12 cellular contexts compared by ENCODE assay signal in genomic region chr9:79674052-79674777, GRCh38.
DNase-seq lines count a peak whose midpoint lies in the region; ATAC-seq and TF ChIP-seq lines count a peak whose summit lies in the region.
"Had no signal": no experiment of that assay in that cellular context is flagged by ENCODE, and none has a peak within 500 bp of the region (broad histone marks: within the 10 kb centered on the region; RNA-seq: fewer than 3 reads in every experiment).

No MANE protein-coding gene starts in this region.

- H3K4me1 ChIP-seq in spleen: peaks cover 0 to 35% (median 11%) of the 10 kb centered on the region in 6 donors

- H3K27ac Mint-ChIP-seq in HFFc6: peak overlapping the region; percentile 16
- peak overlapping the region; percentile 21 for H3K27ac Mint-ChIP-seq in neural crest cell (ENCODE audit: unreplicated experiment)
- H3K27ac Mint-ChIP-seq: activated naive CD4-positive, alpha-beta T cell treated with anti-CD3 and anti-CD28 coated beads for 36 hours had no signal

- H3K36me3 Mint-ChIP-seq in HFFc6 (ENCODE audit: low read depth): peaks cover 77% of the 10 kb centered on the region
- peaks cover 19% of the 10 kb centered on the region for H3K36me3 Mint-ChIP-seq in neural crest cell (ENCODE audit: low read depth)

- TF ChIP-seq POLR2A in spleen (IDR thresholded peaks at IDR 0.05): no peak

- ATAC-seq in GM19043 (IDR thresholded peaks at IDR 0.05; ENCODE audit: low read depth, unreplicated experiment): peak; percentile 45
- ATAC-seq in HG03439 (IDR thresholded peaks at IDR 0.05; ENCODE audit: unreplicated experiment): peak; percentile 37

- peaks cover 25% of the 10 kb centered on the region for H3K27me3 Mint-ChIP-seq in HFFc6 (ENCODE audit: insufficient read depth)
- H3K27me3 Mint-ChIP-seq in neural crest cell (ENCODE audit: low read depth): no peaks in the 10 kb centered on the region

- H3K4me1 Mint-ChIP-seq in HFFc6 (ENCODE audit: low read depth): peaks cover 63% of the 10 kb centered on the region
- H3K4me1 Mint-ChIP-seq in neural crest cell: peaks cover 38% of the 10 kb centered on the region

- H3K36me3 ChIP-seq in WERI-Rb-1 (no peaks in the 10 kb centered on the region), spleen (peaks cover 0 to 26% (median 0%) of the 10 kb centered on the region in 6 donors)

- no peaks in the 10 kb centered on the region for H3K27me3 ChIP-seq in WERI-Rb-1 (ENCODE audit: insufficient read depth, low read depth, severe bottlenecking)
- H3K27me3 ChIP-seq in spleen (replicated peaks in 1 of 7): no peaks in the 10 kb centered on the region

- 82 to 91% (median 85%) methylated on average over 7 of the region's 7 CpGs for WGBS in spleen, 5 donors

- H3K9me3 Mint-ChIP-seq in HFFc6 (no peaks in the 10 kb centered on the region), neural crest cell (no peaks in the 10 kb centered on the region)

- no peak overlapping the region for H3K27ac ChIP-seq in WERI-Rb-1
- peak overlapping the region in 1 of 8 donors; percentile 4 for H3K27ac ChIP-seq in spleen

- TF ChIP-seq CTCF in HFFc6 (IDR thresholded peaks at IDR 0.05) (no peak), neural crest cell (conservative IDR thresholded peaks at IDR 0.05) (no peak), WERI-Rb-1 (IDR thresholded peaks at IDR 0.05; ENCODE audit: low read depth, low read length) (no peak), spleen (IDR thresholded peaks at IDR 0.05 in 8 of 11, conservative IDR thresholded peaks at IDR 0.05 in 3 of 11) (no peak)

- DNase-seq in HFFc6 (no peak), neural crest cell (ENCODE audit: low read depth, low spot score) (no peak), WERI-Rb-1 (no peak), anterior cingulate cortex (lab: John Stamatoyannopoulos, UW) (no peak), spleen (no peak), AG08396 (ENCODE audit: low spot score) (no peak)
- DNase-seq: activated naive CD4-positive, alpha-beta T cell treated with anti-CD3 and anti-CD28 coated beads for 36 hours; NCI-H1105; NK-92 treated with Interleukin-12 subunit alpha and Interleukin-12 subunit beta, amount 100 ng/mL, for 24 hours; stimulated activated CD4-positive, alpha-beta T cell treated with anti-CD3 and anti-CD28 coated beads, Interleukin-12 subunit alpha, Interleukin-12 subunit beta, amount 100 ng/mL, for 4 hours had no signal

- H3K9me3 ChIP-seq in WERI-Rb-1 (ENCODE audit: severe bottlenecking): no peaks in the 10 kb centered on the region
- peaks cover 0 to 6% (median 0%) of the 10 kb centered on the region in 8 donors for H3K9me3 ChIP-seq in spleen

- no peak overlapping the region for H3K4me3 Mint-ChIP-seq in HFFc6
- no peak overlapping the region for H3K4me3 Mint-ChIP-seq in neural crest cell
- H3K4me3 Mint-ChIP-seq: activated naive CD4-positive, alpha-beta T cell treated with anti-CD3 and anti-CD28 coated beads for 36 hours had no signal

- H3K4me3 ChIP-seq in WERI-Rb-1 (ENCODE audit: low read depth, low read length): no peak overlapping the region
- no peak overlapping the region for H3K4me3 ChIP-seq in spleen

- intact Hi-C loops in spleen (cut with DNase I; ENCODE audit: low total_unique reads): no loop called here
